In genomic region chr7:28005075-28005847, GRCh38 we compare ENCODE assay signal across 17 cellular contexts.
A peak's percentile ranks its signal among the peaks of the same experiment; 100 is the strongest.
DNase-seq lines count a peak whose midpoint lies in the region; ATAC-seq and TF ChIP-seq lines count a peak whose summit lies in the region.
"Had no signal": no experiment of that assay in that cellular context is flagged by ENCODE, and none has a peak within 500 bp of the region (broad histone marks: within the 10 kb centered on the region; RNA-seq: fewer than 3 reads in every experiment).

No MANE protein-coding gene starts in this region.

- peak overlapping the region; percentile 46 for H3K27ac ChIP-seq in hepatocyte
- H3K27ac ChIP-seq: foreskin keratinocyte had no signal

- H3K4me2 ChIP-seq in hepatocyte = peak overlapping the region; percentile 37

- H2AFZ ChIP-seq in hepatocyte = no peak overlapping the region

- H3K4me1 Mint-ChIP-seq in activated T-cell treated with anti-CD3 and anti-CD28 coated beads, Interleukin-2, amount 50 U/mL, for 72 hours (ENCODE audit: low read depth) = no peaks in the 10 kb centered on the region
- H3K4me1 Mint-ChIP-seq in activated T-cell treated with anti-CD3 and anti-CD28 coated beads, Interleukin-2, amount 50 U/mL, for 4 hours (ENCODE audit: low read depth) = peaks cover 27% of the 10 kb centered on the region
- peaks cover 22% of the 10 kb centered on the region for H3K4me1 Mint-ChIP-seq in stimulated activated effector memory CD8-positive, alpha-beta T cell treated with anti-CD3 and anti-CD28 coated beads, Interleukin-12 subunit alpha, Interleukin-12 subunit beta, amount 100 ng/mL, for 72 hours
- H3K4me1 Mint-ChIP-seq: activated naive CD4-positive, alpha-beta T cell treated with anti-CD3 and anti-CD28 coated beads, Interleukin-2, amount 10 ng/mL, durations not matched to agents 7 days and 5 days had no signal

- no peaks in the 10 kb centered on the region for H3K27me3 ChIP-seq in hepatocyte
- H3K27me3 ChIP-seq: foreskin keratinocyte had no signal

- H3K36me3 ChIP-seq in hepatocyte (replicated peaks; ENCODE audit: insufficient read depth, low read depth) = no peaks in the 10 kb centered on the region
- H3K36me3 ChIP-seq: HAP-1 had no signal

- H4K20me1 ChIP-seq in hepatocyte (ENCODE audit: insufficient read depth, poor library complexity, severe bottlenecking) = no peaks in the 10 kb centered on the region

- H3K79me2 ChIP-seq in hepatocyte = no peaks in the 10 kb centered on the region

- DNase-seq in activated T-cell treated with anti-CD3 and anti-CD28 coated beads, Interleukin-2, amount 50 U/mL, for 72 hours = no peak
- no peak for DNase-seq in activated T-cell treated with anti-CD3 and anti-CD28 coated beads, Interleukin-2, amount 50 U/mL, for 4 hours
- DNase-seq in astrocyte of the hippocampus (ENCODE audit: low read depth, low spot score) (peak; percentile 55), hepatocyte (ENCODE audit: low spot score) (no peak), HuH-7.5 (ENCODE audit: low spot score) (no peak)
- no peak for DNase-seq in stimulated activated effector memory CD8-positive, alpha-beta T cell treated with anti-CD3 and anti-CD28 coated beads, Interleukin-12 subunit alpha, Interleukin-12 subunit beta, amount 100 ng/mL, for 72 hours (ENCODE audit: low spot score in 2 of 2)
- DNase-seq: activated naive CD4-positive, alpha-beta T cell treated with anti-CD3 and anti-CD28 coated beads, Interleukin-2, amount 10 ng/mL, durations not matched to agents 7 days and 5 days; CD4-positive, alpha-beta memory T cell; foreskin keratinocyte; NK-92 treated with Interleukin-12 subunit alpha and Interleukin-12 subunit beta, amount 100 ng/mL, for 24 hours; nucleus accumbens; SIG-M5 had no signal

- no peaks in the 10 kb centered on the region for H3K9me3 ChIP-seq in hepatocyte (ENCODE audit: low read depth)
- H3K9me3 ChIP-seq: HAP-1 had no signal

- peaks cover 6% of the 10 kb centered on the region for H3K4me1 ChIP-seq in hepatocyte (ENCODE audit: insufficient read depth)
- H3K4me1 ChIP-seq: foreskin keratinocyte had no signal

- ATAC-seq in activated T-cell treated with anti-CD3 and anti-CD28 coated beads, Interleukin-2, amount 50 U/mL, for 72 hours (replicated peaks in 1 of 2) = no peak
- ATAC-seq in activated T-cell treated with anti-CD3 and anti-CD28 coated beads, Interleukin-2, amount 50 U/mL, for 4 hours = no peak
- peak; percentile 39 for ATAC-seq in stimulated activated effector memory CD8-positive, alpha-beta T cell treated with anti-CD3 and anti-CD28 coated beads, Interleukin-12 subunit alpha, Interleukin-12 subunit beta, amount 100 ng/mL, for 72 hours
- no peak for ATAC-seq in GM19397 (IDR thresholded peaks at IDR 0.05; ENCODE audit: unreplicated experiment)
- no peak for ATAC-seq in GM21717 (IDR thresholded peaks at IDR 0.05; ENCODE audit: unreplicated experiment)
- ATAC-seq: foreskin keratinocyte had no signal

- no peaks in the 10 kb centered on the region for H3K9me2 ChIP-seq in hepatocyte (replicated peaks; ENCODE audit: insufficient read depth)

- H3K36me3 Mint-ChIP-seq in activated T-cell treated with anti-CD3 and anti-CD28 coated beads, Interleukin-2, amount 50 U/mL, for 72 hours (ENCODE audit: insufficient read depth in 2 of 2) = no peaks in the 10 kb centered on the region
- H3K36me3 Mint-ChIP-seq in activated T-cell treated with anti-CD3 and anti-CD28 coated beads, Interleukin-2, amount 50 U/mL, for 4 hours (ENCODE audit: insufficient read depth) = peaks cover 3% of the 10 kb centered on the region
- no peaks in the 10 kb centered on the region for H3K36me3 Mint-ChIP-seq in stimulated activated effector memory CD8-positive, alpha-beta T cell treated with anti-CD3 and anti-CD28 coated beads, Interleukin-12 subunit alpha, Interleukin-12 subunit beta, amount 100 ng/mL, for 72 hours
- H3K36me3 Mint-ChIP-seq: activated naive CD4-positive, alpha-beta T cell treated with anti-CD3 and anti-CD28 coated beads, Interleukin-2, amount 10 ng/mL, durations not matched to agents 7 days and 5 days; type B pancreatic cell had no signal

- no peaks in the 10 kb centered on the region for H3K9me3 Mint-ChIP-seq in activated T-cell treated with anti-CD3 and anti-CD28 coated beads, Interleukin-2, amount 50 U/mL, for 72 hours
- no peaks in the 10 kb centered on the region for H3K9me3 Mint-ChIP-seq in activated T-cell treated with anti-CD3 and anti-CD28 coated beads, Interleukin-2, amount 50 U/mL, for 4 hours
- no peaks in the 10 kb centered on the region for H3K9me3 Mint-ChIP-seq in stimulated activated effector memory CD8-positive, alpha-beta T cell treated with anti-CD3 and anti-CD28 coated beads, Interleukin-12 subunit alpha, Interleukin-12 subunit beta, amount 100 ng/mL, for 72 hours
- H3K9me3 Mint-ChIP-seq: activated naive CD4-positive, alpha-beta T cell treated with anti-CD3 and anti-CD28 coated beads, Interleukin-2, amount 10 ng/mL, durations not matched to agents 7 days and 5 days; CD4-positive, alpha-beta memory T cell; T-helper 2 cell treated with Interferon-gamma antibody and Interleukin-4, amounts not matched to agents 5 μg/mL and 100 μg/mL, for 36 hours; type B pancreatic cell had no signal

- TF ChIP-seq CTCF in hepatocyte (IDR thresholded peaks at IDR 0.05; ENCODE audit: poor library complexity) = no peak

- H3K27ac Mint-ChIP-seq in activated T-cell treated with anti-CD3 and anti-CD28 coated beads, Interleukin-2, amount 50 U/mL, for 72 hours = peak overlapping the region; percentile 30
- H3K27ac Mint-ChIP-seq in stimulated activated effector memory CD8-positive, alpha-beta T cell treated with anti-CD3 and anti-CD28 coated beads, Interleukin-12 subunit alpha, Interleukin-12 subunit beta, amount 100 ng/mL, for 72 hours = peak overlapping the region; percentile 29
- H3K27ac Mint-ChIP-seq: activated naive CD4-positive, alpha-beta T cell treated with anti-CD3 and anti-CD28 coated beads, Interleukin-2, amount 10 ng/mL, durations not matched to agents 7 days and 5 days; T-helper 2 cell treated with Interferon-gamma antibody and Interleukin-4, amounts not matched to agents 5 μg/mL and 100 μg/mL, for 36 hours; type B pancreatic cell had no signal

- WGBS in hepatocyte (ENCODE audit: low lambda C conversion rate, missing lambda C conversion rate) = 54% methylated on average over 7 of the region's 7 CpGs

- H3K4me3 ChIP-seq in hepatocyte = no peak overlapping the region
- H3K4me3 ChIP-seq: HAP-1 had no signal

- H3K4me3 Mint-ChIP-seq in activated T-cell treated with anti-CD3 and anti-CD28 coated beads, Interleukin-2, amount 50 U/mL, for 72 hours = peak overlapping the region in 1 of 2 donors; percentile 25
- H3K4me3 Mint-ChIP-seq in activated T-cell treated with anti-CD3 and anti-CD28 coated beads, Interleukin-2, amount 50 U/mL, for 4 hours = no peak overlapping the region
- peak overlapping the region; percentile 16 for H3K4me3 Mint-ChIP-seq in stimulated activated effector memory CD8-positive, alpha-beta T cell treated with anti-CD3 and anti-CD28 coated beads, Interleukin-12 subunit alpha, Interleukin-12 subunit beta, amount 100 ng/mL, for 72 hours
- H3K4me3 Mint-ChIP-seq: activated naive CD4-positive, alpha-beta T cell treated with anti-CD3 and anti-CD28 coated beads, Interleukin-2, amount 10 ng/mL, durations not matched to agents 7 days and 5 days; CD4-positive, alpha-beta memory T cell; T-helper 2 cell treated with Interferon-gamma antibody and Interleukin-4, amounts not matched to agents 5 μg/mL and 100 μg/mL, for 36 hours; type B pancreatic cell had no signal

- no peaks in the 10 kb centered on the region for H3K27me3 Mint-ChIP-seq in activated T-cell treated with anti-CD3 and anti-CD28 coated beads, Interleukin-2, amount 50 U/mL, for 72 hours (ENCODE audit: low read depth)
- H3K27me3 Mint-ChIP-seq in activated T-cell treated with anti-CD3 and anti-CD28 coated beads, Interleukin-2, amount 50 U/mL, for 4 hours (ENCODE audit: low read depth) = no peaks in the 10 kb centered on the region
- H3K27me3 Mint-ChIP-seq: activated naive CD4-positive, alpha-beta T cell treated with anti-CD3 and anti-CD28 coated beads, Interleukin-2, amount 10 ng/mL, durations not matched to agents 7 days and 5 days; CD4-positive, alpha-beta memory T cell; type B pancreatic cell had no signal
